In the genomic region with DNA sequence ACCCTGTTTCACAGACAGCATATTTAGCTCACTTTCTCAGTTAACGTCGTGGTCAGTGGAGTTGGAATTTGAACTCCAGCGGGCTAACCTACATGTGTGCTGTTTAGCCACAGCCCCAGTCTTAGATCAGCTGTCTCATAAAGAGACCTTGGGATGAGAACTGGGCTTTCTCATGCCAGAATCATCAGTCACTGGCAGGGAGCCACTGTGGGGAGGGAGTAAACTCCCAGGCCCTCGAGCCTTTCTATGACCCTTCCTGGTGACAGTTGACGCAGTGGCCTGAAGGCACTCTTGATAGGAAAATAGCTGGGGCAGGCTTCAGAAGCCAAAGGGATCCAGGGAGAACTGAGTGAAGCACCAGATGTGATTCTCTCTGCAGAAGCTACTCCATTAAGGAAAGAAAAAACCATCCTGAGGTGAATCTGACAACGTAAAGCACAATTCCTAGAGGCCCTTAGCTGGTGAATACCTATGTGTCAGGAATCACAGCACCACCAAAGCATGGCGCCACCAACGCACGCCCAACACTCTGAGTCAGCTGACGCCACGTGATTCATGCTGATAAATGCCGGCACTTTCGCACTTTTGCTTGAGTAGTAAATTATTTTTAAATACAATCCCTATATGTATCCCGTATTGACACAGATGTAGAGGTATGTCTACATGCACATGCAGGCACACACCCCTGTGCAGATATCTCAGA, we compare ENCODE assay signal across 18 cellular contexts.
DNase-seq lines count a peak whose midpoint lies in the region; ATAC-seq, FAIRE-seq and TF ChIP-seq lines count a peak whose summit lies in the region.
"Had no signal": no experiment of that assay in that cellular context is flagged by ENCODE, and none has a peak within 500 bp of the region (broad histone marks: within the 10 kb centered on the region; RNA-seq: fewer than 3 reads in every experiment).

No MANE protein-coding gene starts in this region.

- H3K27ac ChIP-seq in K562 (ENCODE audit: extremely low read depth, low read depth, low read length): no peak overlapping the region
- H3K27ac ChIP-seq in osteoblast (ENCODE audit: low read depth, low read length): no peak overlapping the region
- H3K27ac ChIP-seq in right cardiac atrium (ENCODE audit: low read length): no peak overlapping the region
- H3K27ac ChIP-seq: BLaER1 treated with 17β-estradiol and CSF1 and Interleukin-3, amounts not matched to agents 10 nM and 100 nM; cardiac muscle cell; HL-60 had no signal

- H3K36me3 ChIP-seq in K562 (ENCODE audit: control insufficient read depth, insufficient read depth, low read length) (no peaks in the 10 kb centered on the region), osteoblast (ENCODE audit: insufficient read depth, low read length) (no peaks in the 10 kb centered on the region)
- H3K36me3 ChIP-seq: BLaER1 treated with 17β-estradiol and CSF1 and Interleukin-3, amounts not matched to agents 10 nM and 100 nM; cardiac muscle cell had no signal

- in situ Hi-C loops in K562 (cut with MboI): no loop called here

- no peaks in the 10 kb centered on the region for H3K27me3 ChIP-seq in K562 (ENCODE audit: control insufficient read depth in 2 of 2, insufficient read depth in 2 of 2, low read length in 2 of 2)
- no peaks in the 10 kb centered on the region for H3K27me3 ChIP-seq in osteoblast (ENCODE audit: insufficient read depth, low read length)
- H3K27me3 ChIP-seq in right cardiac atrium (ENCODE audit: control insufficient read depth, insufficient read depth): no peaks in the 10 kb centered on the region
- H3K27me3 ChIP-seq: BLaER1 treated with 17β-estradiol and CSF1 and Interleukin-3, amounts not matched to agents 10 nM and 100 nM; cardiac muscle cell had no signal

- no peak for TF ChIP-seq POLR2A in K562 (conservative IDR thresholded peaks at IDR 0.05)

- POLR2A ChIA-PET in K562 (lab: Yijun Ruan, JAX): no interaction called here

- DNase-seq in DMS79 (lab: John Stamatoyannopoulos, UW): peak; percentile 51
- peak; percentile 96 for DNase-seq in LHCN-M2 (ENCODE audit: low read depth)
- peak in 1 of 4 experiments; percentile 3 for DNase-seq in K562 (ENCODE audit: extremely low read depth in 1 of 4, low spot score in 3 of 4)
- peak; percentile 88 for DNase-seq in osteoblast (ENCODE audit: insufficient read length, low spot score, missing footprints)
- no peak for DNase-seq in NCI-H524 treated with DMSO at 0.1 percent for 48 hours (lab: John Stamatoyannopoulos, UW)
- no peak for DNase-seq in right cardiac atrium
- DNase-seq in central memory CD4-positive, alpha-beta T cell: no peak
- DNase-seq: activated naive CD4-positive, alpha-beta T cell treated with anti-CD3 and anti-CD28 coated beads for 36 hours; effector memory CD8-positive, alpha-beta T cell; foreskin melanocyte; Karpas-422; NCI-H524; stimulated activated CD4-positive, alpha-beta T cell treated with anti-CD3 and anti-CD28 coated beads, Interleukin-4, amount 100 ng/mL, for 4 hours had no signal

- FAIRE-seq in K562 (lab: Jason Lieb, UNC): no peak

- CTCF ChIA-PET in K562 (lab: Yijun Ruan, JAX; ENCODE audit: low intra/inter-chr PET ratio): no interaction called here

- H3K4me3 ChIP-seq in K562 (no peak overlapping the region), osteoblast (ENCODE audit: insufficient read depth, low read length) (no peak overlapping the region), right cardiac atrium (ENCODE audit: low read length) (no peak overlapping the region)
- H3K4me3 ChIP-seq: BLaER1 treated with 17β-estradiol and CSF1 and Interleukin-3, amounts not matched to agents 10 nM and 100 nM; cardiac muscle cell; lung had no signal

- TF ChIP-seq CTCF in K562 (IDR thresholded peaks at IDR 0.05 in 2 of 3, conservative IDR thresholded peaks at IDR 0.05 in 1 of 3; ENCODE audit: insufficient read depth in 2 of 3, low read depth in 1 of 3, low read length in 3 of 3) (no peak), osteoblast (IDR thresholded peaks at IDR 0.05; ENCODE audit: extremely low read depth, low read depth, low read length) (no peak)

- no peaks in the 10 kb centered on the region for H3K9me1 ChIP-seq in K562 (ENCODE audit: control insufficient read depth, insufficient read depth, low read length)

- 0% methylated on average over 14 of the region's 14 CpGs for WGBS in K562 (ENCODE audit: insufficient coverage, low coverage, missing lambda C conversion rate)
- 63% methylated on average over 14 of the region's 14 CpGs for WGBS in right cardiac atrium

- H4K20me1 ChIP-seq in K562 (replicated peaks; ENCODE audit: control insufficient read depth, insufficient read depth, low read length) (no peaks in the 10 kb centered on the region), osteoblast (ENCODE audit: insufficient read depth, low read length) (no peaks in the 10 kb centered on the region)
- H4K20me1 ChIP-seq: BLaER1 treated with 17β-estradiol and CSF1 and Interleukin-3, amounts not matched to agents 10 nM and 100 nM had no signal

- no peak for TF ChIP-seq RAD21 in K562 (CRISPR knock-in tag; conservative IDR thresholded peaks at IDR 0.05 in 1 of 2, IDR thresholded peaks at IDR 0.05 in 1 of 2)

- H3K4me1 ChIP-seq in K562 (replicated peaks in 1 of 2; ENCODE audit: control insufficient read depth in 2 of 2, insufficient read depth in 2 of 2, low read length in 2 of 2) (no peaks in the 10 kb centered on the region), osteoblast (ENCODE audit: insufficient read depth, low read length) (no peaks in the 10 kb centered on the region), right cardiac atrium (ENCODE audit: control insufficient read depth, insufficient read depth, low read length) (no peaks in the 10 kb centered on the region)

- H3K9me3 ChIP-seq in K562 (replicated peaks; ENCODE audit: control insufficient read depth, insufficient read depth, low read depth, low read length) (no peaks in the 10 kb centered on the region), osteoblast (ENCODE audit: low read depth, low read length) (peaks cover 2% of the 10 kb centered on the region), right cardiac atrium (ENCODE audit: control insufficient read depth, low read length) (no peaks in the 10 kb centered on the region)

- H3K4me2 ChIP-seq in K562 (ENCODE audit: insufficient read depth, low read length) (no peak overlapping the region), osteoblast (ENCODE audit: insufficient read depth, low read length) (no peak overlapping the region)
- H3K4me2 ChIP-seq: BLaER1 treated with 17β-estradiol and CSF1 and Interleukin-3, amounts not matched to agents 10 nM and 100 nM had no signal

- no peak overlapping the region for H3K9ac ChIP-seq in K562 (ENCODE audit: insufficient read depth in 1 of 2, low read depth in 2 of 2, low read length in 2 of 2)
- H3K9ac ChIP-seq: BLaER1 treated with 17β-estradiol and CSF1 and Interleukin-3, amounts not matched to agents 10 nM and 100 nM had no signal

- H2AFZ ChIP-seq in K562 (ENCODE audit: low read depth, low read length): no peak overlapping the region
- H2AFZ ChIP-seq in osteoblast (ENCODE audit: low read length): no peak overlapping the region

- no peak for TF ChIP-seq EP300 in K562 (IDR thresholded peaks at IDR 0.05; ENCODE audit: low read length)

- ATAC-seq in K562 (no peak), HG03565 (IDR thresholded peaks at IDR 0.05; ENCODE audit: unreplicated experiment) (no peak), right cardiac atrium (no peak)
- ATAC-seq: effector memory CD8-positive, alpha-beta T cell had no signal

- BruUV-seq in K562 (replicated peaks; lab: Mats Ljungman, UMichigan): no TSS peak

- intact Hi-C loops in K562 (cut with micrococcal nuclease) (no loop called here), right cardiac atrium (cut with DNase I) (no loop called here)

- no peaks in the 10 kb centered on the region for H3K79me2 ChIP-seq in K562 (ENCODE audit: control insufficient read depth, insufficient read depth, low read length)
- no peaks in the 10 kb centered on the region for H3K79me2 ChIP-seq in osteoblast (ENCODE audit: insufficient read depth, low read length)

TF ChIP-seq in K562, 482 proteins besides CTCF, POLR2A, EP300 and RAD21 (continues in another document):
- TF ChIP-seq ZSCAN29 (IDR thresholded peaks at IDR 0.05) (no peak), RAD51 (IDR thresholded peaks at IDR 0.05; ENCODE audit: borderline replicate concordance, low read depth) (peak; percentile 12; the same call in 1 of the 2 replicates)
- TF ChIP-seq, protein P1, sequence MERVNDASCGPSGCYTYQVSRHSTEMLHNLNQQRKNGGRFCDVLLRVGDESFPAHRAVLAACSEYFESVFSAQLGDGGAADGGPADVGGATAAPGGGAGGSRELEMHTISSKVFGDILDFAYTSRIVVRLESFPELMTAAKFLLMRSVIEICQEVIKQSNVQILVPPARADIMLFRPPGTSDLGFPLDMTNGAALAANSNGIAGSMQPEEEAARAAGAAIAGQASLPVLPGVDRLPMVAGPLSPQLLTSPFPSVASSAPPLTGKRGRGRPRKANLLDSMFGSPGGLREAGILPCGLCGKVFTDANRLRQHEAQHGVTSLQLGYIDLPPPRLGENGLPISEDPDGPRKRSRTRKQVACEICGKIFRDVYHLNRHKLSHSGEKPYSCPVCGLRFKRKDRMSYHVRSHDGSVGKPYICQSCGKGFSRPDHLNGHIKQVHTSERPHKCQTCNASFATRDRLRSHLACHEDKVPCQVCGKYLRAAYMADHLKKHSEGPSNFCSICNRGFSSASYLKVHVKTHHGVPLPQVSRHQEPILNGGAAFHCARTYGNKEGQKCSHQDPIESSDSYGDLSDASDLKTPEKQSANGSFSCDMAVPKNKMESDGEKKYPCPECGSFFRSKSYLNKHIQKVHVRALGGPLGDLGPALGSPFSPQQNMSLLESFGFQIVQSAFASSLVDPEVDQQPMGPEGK (CRISPR knock-in tag; IDR thresholded peaks at IDR 0.05; ENCODE audit: borderline replicate concordance): no peak

Comparison
In these comparisons a context has a peak if more than half of its experiments do, and no peak if none do; other contexts are left out.
1. DNase-seq: peak in DMS79 (single experiment), LHCN-M2 (single experiment) and osteoblast (single experiment); none in NCI-H524 treated with DMSO at 0.1 percent for 48 hours (single experiment), right cardiac atrium (0 of 3) and central memory CD4-positive, alpha-beta T cell (single experiment).